In the genomic region with DNA sequence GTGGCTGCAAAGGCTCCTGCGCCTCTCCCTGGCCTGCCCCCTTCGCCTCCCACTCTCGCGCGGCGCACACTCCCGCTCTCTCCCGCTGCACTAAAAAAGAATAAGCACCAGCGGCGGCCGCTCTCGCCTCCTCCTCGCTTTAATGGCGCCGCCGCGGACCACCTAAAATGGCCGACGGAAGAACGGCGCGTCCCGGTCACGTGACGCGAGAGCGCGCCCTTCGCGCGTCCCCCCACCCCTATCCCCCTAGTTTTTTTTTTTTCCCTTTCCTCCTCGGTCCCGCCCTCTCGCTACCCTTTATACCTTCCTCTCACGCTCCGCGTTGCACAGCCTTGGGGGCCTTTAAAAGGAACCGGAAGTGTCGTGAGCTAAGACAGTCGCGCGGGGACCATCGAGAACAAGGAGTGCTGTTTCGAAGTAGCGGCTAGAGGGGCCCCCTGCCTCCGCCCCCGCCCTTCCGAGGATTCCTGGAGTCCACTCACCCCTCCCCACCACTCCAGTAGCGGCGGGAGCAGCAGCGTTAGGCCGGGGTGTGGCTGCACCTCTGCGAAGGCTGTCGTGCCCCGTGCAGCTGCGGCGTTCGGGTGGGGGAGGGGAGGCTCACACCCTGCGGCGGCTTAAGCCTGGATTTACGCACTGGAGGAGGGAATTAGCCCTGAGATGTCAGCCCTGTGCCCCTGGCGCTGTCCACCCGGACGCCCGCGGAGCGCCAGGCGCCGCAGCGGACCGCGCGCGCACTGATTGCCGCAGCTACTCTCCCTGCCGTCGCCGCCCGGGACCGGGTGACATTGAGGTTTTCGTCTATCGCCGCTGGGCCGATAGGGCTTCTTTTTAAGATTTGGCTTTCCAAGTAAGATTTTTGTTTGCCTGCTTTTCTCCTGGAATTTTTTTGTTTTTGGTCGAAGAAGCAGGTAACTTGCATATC, we compare ENCODE assay signal across 1 cellular context.
A peak's percentile ranks its signal among the peaks of the same experiment; 100 is the strongest.
TF ChIP-seq lines count a peak whose summit lies in the region.

A gene with protein sequence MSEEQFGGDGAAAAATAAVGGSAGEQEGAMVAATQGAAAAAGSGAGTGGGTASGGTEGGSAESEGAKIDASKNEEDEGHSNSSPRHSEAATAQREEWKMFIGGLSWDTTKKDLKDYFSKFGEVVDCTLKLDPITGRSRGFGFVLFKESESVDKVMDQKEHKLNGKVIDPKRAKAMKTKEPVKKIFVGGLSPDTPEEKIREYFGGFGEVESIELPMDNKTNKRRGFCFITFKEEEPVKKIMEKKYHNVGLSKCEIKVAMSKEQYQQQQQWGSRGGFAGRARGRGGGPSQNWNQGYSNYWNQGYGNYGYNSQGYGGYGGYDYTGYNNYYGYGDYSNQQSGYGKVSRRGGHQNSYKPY (minus strand): TSS at position 176 of the 925 bp plus-strand sequence. CDS start 313 bp downstream, outside the sequence.

TF ChIP-seq in WTC11, 78 proteins besides CTCF, POLR2A, EP300 and RAD21 (continued from another document):
- TF ChIP-seq, protein P1, sequence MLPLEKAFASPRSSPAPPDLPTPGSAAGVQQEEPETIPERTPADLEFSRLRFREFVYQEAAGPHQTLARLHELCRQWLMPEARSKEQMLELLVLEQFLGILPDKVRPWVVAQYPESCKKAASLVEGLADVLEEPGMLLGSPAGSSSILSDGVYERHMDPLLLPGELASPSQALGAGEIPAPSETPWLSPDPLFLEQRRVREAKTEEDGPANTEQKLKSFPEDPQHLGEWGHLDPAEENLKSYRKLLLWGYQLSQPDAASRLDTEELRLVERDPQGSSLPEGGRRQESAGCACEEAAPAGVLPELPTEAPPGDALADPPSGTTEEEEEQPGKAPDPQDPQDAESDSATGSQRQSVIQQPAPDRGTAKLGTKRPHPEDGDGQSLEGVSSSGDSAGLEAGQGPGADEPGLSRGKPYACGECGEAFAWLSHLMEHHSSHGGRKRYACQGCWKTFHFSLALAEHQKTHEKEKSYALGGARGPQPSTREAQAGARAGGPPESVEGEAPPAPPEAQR (CRISPR knock-in tag; IDR thresholded peaks at IDR 0.05) = no peak
- TF ChIP-seq ZNF263 (CRISPR knock-in tag; IDR thresholded peaks at IDR 0.05; ENCODE audit: low read depth) (no peak), ZNF671 (CRISPR knock-in tag; IDR thresholded peaks at IDR 0.05) (no peak), TEAD1 (CRISPR knock-in tag; IDR thresholded peaks at IDR 0.05) (peak; percentile 93), NR2C2 (CRISPR knock-in tag; IDR thresholded peaks at IDR 0.05) (no peak), TEAD4 (CRISPR knock-in tag; IDR thresholded peaks at IDR 0.05) (no peak), NFE2L1 (CRISPR knock-in tag; IDR thresholded peaks at IDR 0.05) (0 out of 2 replicates have a peak, but pooled peaks have one; percentile 12), IRF2 (CRISPR knock-in tag; IDR thresholded peaks at IDR 0.05; ENCODE audit: borderline replicate concordance, low read depth) (no peak), ZNF232 (CRISPR knock-in tag; IDR thresholded peaks at IDR 0.05) (peak; percentile 84; the same call in 1 of the 2 replicates), EMX1 (CRISPR knock-in tag; IDR thresholded peaks at IDR 0.05) (no peak), ZNF121 (CRISPR knock-in tag; IDR thresholded peaks at IDR 0.05) (peak; percentile 83), HMGA2 (CRISPR knock-in tag; IDR thresholded peaks at IDR 0.05) (no peak), CREB1 (CRISPR knock-in tag; IDR thresholded peaks at IDR 0.05) (peak; percentile 55; the same call in 1 of the 2 replicates), ZNF138 (CRISPR knock-in tag; conservative IDR thresholded peaks at IDR 0.05) (no peak)
- TF ChIP-seq, protein P2, sequence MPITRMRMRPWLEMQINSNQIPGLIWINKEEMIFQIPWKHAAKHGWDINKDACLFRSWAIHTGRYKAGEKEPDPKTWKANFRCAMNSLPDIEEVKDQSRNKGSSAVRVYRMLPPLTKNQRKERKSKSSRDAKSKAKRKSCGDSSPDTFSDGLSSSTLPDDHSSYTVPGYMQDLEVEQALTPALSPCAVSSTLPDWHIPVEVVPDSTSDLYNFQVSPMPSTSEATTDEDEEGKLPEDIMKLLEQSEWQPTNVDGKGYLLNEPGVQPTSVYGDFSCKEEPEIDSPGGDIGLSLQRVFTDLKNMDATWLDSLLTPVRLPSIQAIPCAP (CRISPR knock-in tag; IDR thresholded peaks at IDR 0.05) = 0 out of 2 replicates have a peak, but pooled peaks have one; percentile 40
- TF ChIP-seq, protein P3, sequence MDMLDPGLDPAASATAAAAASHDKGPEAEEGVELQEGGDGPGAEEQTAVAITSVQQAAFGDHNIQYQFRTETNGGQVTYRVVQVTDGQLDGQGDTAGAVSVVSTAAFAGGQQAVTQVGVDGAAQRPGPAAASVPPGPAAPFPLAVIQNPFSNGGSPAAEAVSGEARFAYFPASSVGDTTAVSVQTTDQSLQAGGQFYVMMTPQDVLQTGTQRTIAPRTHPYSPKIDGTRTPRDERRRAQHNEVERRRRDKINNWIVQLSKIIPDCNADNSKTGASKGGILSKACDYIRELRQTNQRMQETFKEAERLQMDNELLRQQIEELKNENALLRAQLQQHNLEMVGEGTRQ (CRISPR knock-in tag; IDR thresholded peaks at IDR 0.05) = peak; percentile 97
- TF ChIP-seq, protein P4, sequence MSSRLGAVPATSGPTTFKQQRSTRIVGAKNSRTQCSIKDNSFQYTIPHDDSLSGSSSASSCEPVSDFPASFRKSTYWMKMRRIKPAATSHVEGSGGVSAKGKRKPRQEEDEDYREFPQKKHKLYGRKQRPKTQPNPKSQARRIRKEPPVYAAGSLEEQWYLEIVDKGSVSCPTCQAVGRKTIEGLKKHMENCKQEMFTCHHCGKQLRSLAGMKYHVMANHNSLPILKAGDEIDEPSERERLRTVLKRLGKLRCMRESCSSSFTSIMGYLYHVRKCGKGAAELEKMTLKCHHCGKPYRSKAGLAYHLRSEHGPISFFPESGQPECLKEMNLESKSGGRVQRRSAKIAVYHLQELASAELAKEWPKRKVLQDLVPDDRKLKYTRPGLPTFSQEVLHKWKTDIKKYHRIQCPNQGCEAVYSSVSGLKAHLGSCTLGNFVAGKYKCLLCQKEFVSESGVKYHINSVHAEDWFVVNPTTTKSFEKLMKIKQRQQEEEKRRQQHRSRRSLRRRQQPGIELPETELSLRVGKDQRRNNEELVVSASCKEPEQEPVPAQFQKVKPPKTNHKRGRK (CRISPR knock-in tag; IDR thresholded peaks at IDR 0.05; ENCODE audit: borderline replicate concordance) = no peak
- TF ChIP-seq, protein P5, sequence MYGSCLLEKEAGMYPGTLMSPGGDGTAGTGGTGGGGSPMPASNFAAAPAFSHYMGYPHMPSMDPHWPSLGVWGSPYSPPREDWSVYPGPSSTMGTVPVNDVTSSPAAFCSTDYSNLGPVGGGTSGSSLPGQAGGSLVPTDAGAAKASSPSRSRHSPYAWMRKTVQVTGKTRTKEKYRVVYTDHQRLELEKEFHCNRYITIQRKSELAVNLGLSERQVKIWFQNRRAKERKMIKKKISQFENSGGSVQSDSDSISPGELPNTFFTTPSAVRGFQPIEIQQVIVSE (CRISPR knock-in tag; IDR thresholded peaks at IDR 0.05; ENCODE audit: borderline replicate concordance) = no peak
- TF ChIP-seq, protein P6, sequence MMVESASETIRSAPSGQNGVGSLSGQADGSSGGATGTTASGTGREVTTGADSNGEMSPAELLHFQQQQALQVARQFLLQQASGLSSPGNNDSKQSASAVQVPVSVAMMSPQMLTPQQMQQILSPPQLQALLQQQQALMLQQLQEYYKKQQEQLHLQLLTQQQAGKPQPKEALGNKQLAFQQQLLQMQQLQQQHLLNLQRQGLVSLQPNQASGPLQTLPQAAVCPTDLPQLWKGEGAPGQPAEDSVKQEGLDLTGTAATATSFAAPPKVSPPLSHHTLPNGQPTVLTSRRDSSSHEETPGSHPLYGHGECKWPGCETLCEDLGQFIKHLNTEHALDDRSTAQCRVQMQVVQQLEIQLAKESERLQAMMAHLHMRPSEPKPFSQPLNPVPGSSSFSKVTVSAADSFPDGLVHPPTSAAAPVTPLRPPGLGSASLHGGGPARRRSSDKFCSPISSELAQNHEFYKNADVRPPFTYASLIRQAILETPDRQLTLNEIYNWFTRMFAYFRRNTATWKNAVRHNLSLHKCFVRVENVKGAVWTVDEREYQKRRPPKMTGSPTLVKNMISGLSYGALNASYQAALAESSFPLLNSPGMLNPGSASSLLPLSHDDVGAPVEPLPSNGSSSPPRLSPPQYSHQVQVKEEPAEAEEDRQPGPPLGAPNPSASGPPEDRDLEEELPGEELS (CRISPR knock-in tag; IDR thresholded peaks at IDR 0.05) = peak; percentile 76; the same call in 1 of the 2 replicates
- TF ChIP-seq, protein P7, sequence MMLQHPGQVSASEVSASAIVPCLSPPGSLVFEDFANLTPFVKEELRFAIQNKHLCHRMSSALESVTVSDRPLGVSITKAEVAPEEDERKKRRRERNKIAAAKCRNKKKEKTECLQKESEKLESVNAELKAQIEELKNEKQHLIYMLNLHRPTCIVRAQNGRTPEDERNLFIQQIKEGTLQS (CRISPR knock-in tag; conservative IDR thresholded peaks at IDR 0.05) = no peak
